Comparison of ENCODE assay signal across 8 cellular contexts in the genomic region with DNA sequence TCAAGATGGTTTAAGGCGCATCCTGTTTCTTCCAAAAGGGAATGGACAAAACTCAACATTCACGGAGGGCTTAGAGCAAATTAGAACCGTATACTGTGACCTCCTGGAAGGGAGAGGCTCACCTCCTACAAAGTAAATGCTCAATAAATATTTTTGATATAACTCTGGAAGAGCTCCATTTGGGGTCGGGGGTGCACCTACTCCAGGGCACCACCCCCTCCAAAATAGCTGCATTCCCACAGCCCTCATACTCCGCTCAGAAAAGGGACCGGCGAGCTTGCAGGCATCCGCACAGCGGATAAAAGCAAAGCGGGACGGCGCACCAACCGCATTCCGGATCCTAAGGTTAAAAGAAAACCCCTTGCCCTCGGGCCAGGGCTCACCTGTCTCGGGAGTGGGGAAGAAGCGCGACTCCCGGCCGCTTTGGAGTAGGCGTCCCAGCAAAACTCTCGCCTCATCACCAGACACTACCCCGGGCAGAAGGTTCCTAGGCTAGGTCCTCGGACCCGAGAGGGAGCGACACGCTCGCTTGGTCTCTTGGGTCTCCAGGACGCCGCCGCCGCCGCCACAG. TPM values are rescaled to one million over a fixed set of nuclear protein-coding genes. Genes with fewer than 3 reads are reported as not detected.
A peak's percentile ranks its signal among the peaks of the same experiment; 100 is the strongest.
DNase-seq lines count a peak whose midpoint lies in the region; TF ChIP-seq lines count a peak whose summit lies in the region.

No MANE protein-coding gene starts in this region.

- peaks cover 6 to 30% (median 21%) of the 10 kb centered on the region in 3 donors for H3K4me1 ChIP-seq in skeletal muscle tissue (ENCODE audit: control insufficient read depth in 3 of 3, insufficient read depth in 3 of 3, low read length in 3 of 3)

- DNase-seq in stimulated activated CD8-positive, alpha-beta memory T cell treated with anti-CD3 and anti-CD28 coated beads, Interleukin-4, amount 100 ng/mL, for 24 hours (ENCODE audit: low read depth) = peak; percentile 1
- no peak for DNase-seq in stimulated activated CD8-positive, alpha-beta memory T cell treated with anti-CD3 and anti-CD28 coated beads, Interleukin-4, amount 100 ng/mL, for 48 hours
- DNase-seq in cardiac septum (ENCODE audit: low spot score) (peak; percentile 88), SKM-1 treated with dmso at 0.1 percent for 144 hours (lab: John Stamatoyannopoulos, UW; ENCODE audit: unreplicated experiment) (no peak), middle frontal gyrus (ENCODE audit: extremely low spot score, low spot score) (no peak)
- DNase-seq in stimulated activated CD4-positive, alpha-beta T cell treated with anti-CD3 and anti-CD28 coated beads, Interleukin-2, amount 100 ng/mL, for 24 hours = no peak

- no peaks in the 10 kb centered on the region for H3K9me3 ChIP-seq in skeletal muscle tissue (ENCODE audit: control insufficient read depth in 3 of 3, low read length in 3 of 3)

- no peaks in the 10 kb centered on the region for H3K27me3 ChIP-seq in skeletal muscle tissue (ENCODE audit: control insufficient read depth in 3 of 3, insufficient read depth in 3 of 3, low read length in 3 of 3)

- peaks cover 0 to 1% (median 0%) of the 10 kb centered on the region in 3 donors for H3K36me3 ChIP-seq in skeletal muscle tissue (ENCODE audit: control insufficient read depth in 3 of 3, insufficient read depth in 3 of 3, low read length in 3 of 3)

- peak overlapping the region; percentile 83 to 98 (median 90) for H3K4me3 ChIP-seq in skeletal muscle tissue (ENCODE audit: low read length in 3 of 3)

- intact Hi-C loops in cardiac septum (cut with DNase I) = loop anchor here (5.0 kb wide), 1 partner anchor 254 kb away; a partner anchor contains a TSS

- no peak for TF ChIP-seq CTCF in VCaP (conservative IDR thresholded peaks at IDR 0.05)

- peak overlapping the region; percentile 66 to 95 (median 70) for H3K9ac ChIP-seq in skeletal muscle tissue (ENCODE audit: low read depth in 1 of 3, low read length in 3 of 3)

- H3K27ac ChIP-seq in VCaP (peak overlapping the region; percentile 86), skeletal muscle tissue (ENCODE audit: low read depth, low read length) (peak overlapping the region; percentile 85)

RNA-seq across cellular contexts. Expression of a gene that starts 0.4 kb away (rescaled TPM):
- total RNA-seq in cardiac septum (27.3 TPM), skeletal muscle tissue (24.5 TPM)

RNA-seq across cellular contexts. Expression of a gene that starts 0.9 kb away (rescaled TPM):
- total RNA-seq in cardiac septum (1,107 TPM), skeletal muscle tissue (232 TPM)

Comparison
In these comparisons a context has a peak if more than half of its experiments do, and no peak if none do; other contexts are left out.
1. DNase-seq: peak in stimulated activated CD8-positive, alpha-beta memory T cell treated with anti-CD3 and anti-CD28 coated beads, Interleukin-4, amount 100 ng/mL, for 24 hours (single experiment) and cardiac septum (single experiment); none in stimulated activated CD8-positive, alpha-beta memory T cell treated with anti-CD3 and anti-CD28 coated beads, Interleukin-4, amount 100 ng/mL, for 48 hours (single experiment), stimulated activated CD4-positive, alpha-beta T cell treated with anti-CD3 and anti-CD28 coated beads, Interleukin-2, amount 100 ng/mL, for 24 hours (0 of 2), SKM-1 treated with dmso at 0.1 percent for 144 hours (single experiment) and middle frontal gyrus (single experiment).